In the genomic region with DNA sequence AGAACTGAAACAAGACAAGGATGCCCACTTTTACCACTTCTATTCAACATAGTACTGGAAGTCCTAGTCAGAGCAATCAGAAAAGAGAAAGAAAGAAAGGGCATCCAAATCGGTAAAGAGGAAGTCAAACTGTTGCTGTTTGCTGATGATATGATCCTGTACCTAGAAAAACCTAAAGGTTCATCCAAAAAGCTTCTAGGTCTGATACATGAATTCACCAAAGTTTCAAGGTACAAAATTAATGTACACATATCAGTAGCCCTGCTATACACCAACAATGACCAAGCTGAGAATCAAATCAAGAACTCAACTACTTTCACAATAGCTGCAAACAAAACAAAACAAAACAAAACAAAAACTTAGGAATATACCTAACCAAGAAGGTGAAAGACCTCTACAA, we compare ENCODE assay signal across 1 cellular context.
A peak's percentile ranks its signal among the peaks of the same experiment; 100 is the strongest.
TF ChIP-seq lines count a peak whose summit lies in the region.

No MANE protein-coding gene starts in this region.

TF ChIP-seq in GM12878, 131 proteins besides CTCF, POLR2A, EP300 and RAD21:
- TF ChIP-seq ETV6 (conservative IDR thresholded peaks at IDR 0.05 in 1 of 2, IDR thresholded peaks at IDR 0.05 in 1 of 2; ENCODE audit: borderline replicate concordance in 1 of 2, low read depth in 1 of 2) (peak in 1 of 2 experiments; percentile 50; a peak in 1 of 4 replicates), CREM (IDR thresholded peaks at IDR 0.05; ENCODE audit: low read depth) (peak; percentile 34; the same call in 1 of the 2 replicates), SPI1 (IDR thresholded peaks at IDR 0.05; ENCODE audit: borderline replicate concordance, insufficient read depth, low read depth, low read length) (peak; percentile 48; the same call in 1 of the 2 replicates), JUNB (IDR thresholded peaks at IDR 0.05) (0 out of 2 replicates have a peak, but pooled peaks have one; percentile 27)
